In the genomic region with DNA sequence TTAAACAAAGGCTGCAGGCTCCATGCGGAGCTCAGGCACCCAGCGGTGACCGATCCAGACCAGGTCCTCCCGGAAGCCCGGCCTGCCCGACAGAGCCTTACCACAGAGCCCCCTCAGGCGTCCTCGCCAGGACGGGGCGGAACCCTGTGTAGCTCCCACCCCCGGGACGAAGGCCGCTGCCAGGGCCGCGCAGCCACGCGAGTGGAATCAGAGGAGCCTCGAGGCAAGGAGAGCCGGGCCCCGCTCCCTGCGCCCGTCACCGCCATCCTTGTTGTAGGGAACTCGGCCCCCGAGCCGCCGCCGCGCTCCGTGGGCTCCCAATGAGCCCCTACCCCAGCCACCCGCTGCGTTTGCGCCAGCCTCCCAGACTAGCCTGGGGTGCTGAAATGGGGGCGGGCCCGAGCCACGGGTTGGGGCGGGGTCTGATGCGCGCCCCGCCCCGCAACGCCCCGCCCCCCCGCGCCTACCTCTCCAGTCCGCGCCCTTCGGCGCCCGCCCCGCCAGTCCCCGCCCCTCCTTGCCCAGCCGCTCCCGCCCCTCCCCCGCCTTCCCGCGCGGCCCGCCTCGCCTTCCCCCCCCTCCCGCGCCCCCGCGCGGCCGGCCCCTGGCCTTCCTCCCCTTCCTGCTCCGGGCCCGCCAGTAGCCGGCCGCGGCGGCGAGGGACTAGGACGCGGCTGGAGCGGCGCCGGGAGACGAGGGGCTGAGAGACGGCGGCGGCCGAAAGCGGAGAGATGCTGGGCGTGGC, we compare ENCODE assay signal across 1 cellular context.
TF ChIP-seq lines count a peak whose summit lies in the region.

A gene with protein sequence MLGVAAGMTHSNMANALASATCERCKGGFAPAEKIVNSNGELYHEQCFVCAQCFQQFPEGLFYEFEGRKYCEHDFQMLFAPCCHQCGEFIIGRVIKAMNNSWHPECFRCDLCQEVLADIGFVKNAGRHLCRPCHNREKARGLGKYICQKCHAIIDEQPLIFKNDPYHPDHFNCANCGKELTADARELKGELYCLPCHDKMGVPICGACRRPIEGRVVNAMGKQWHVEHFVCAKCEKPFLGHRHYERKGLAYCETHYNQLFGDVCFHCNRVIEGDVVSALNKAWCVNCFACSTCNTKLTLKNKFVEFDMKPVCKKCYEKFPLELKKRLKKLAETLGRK (plus strand): TSS at position 639 of the 745 bp plus-strand sequence. CDS start 93 bp downstream, at position 732.

TF ChIP-seq in SK-N-SH treated with all-trans-retinoic acid at 6 μM for 48 hours, 23 proteins besides CTCF, POLR2A, EP300 and RAD21 (continued from another document):
- TF ChIP-seq ZFP3 (CRISPR knock-in tag; IDR thresholded peaks at IDR 0.05) (0 out of 2 replicates have a peak, but pooled peaks have one; percentile 19), OSR1 (CRISPR knock-in tag; IDR thresholded peaks at IDR 0.05) (no peak), ZNF565 (CRISPR knock-in tag; conservative IDR thresholded peaks at IDR 0.05; ENCODE audit: low read depth) (no peak), ZNF8 (CRISPR knock-in tag; IDR thresholded peaks at IDR 0.05) (no peak)
- TF ChIP-seq, protein P1, sequence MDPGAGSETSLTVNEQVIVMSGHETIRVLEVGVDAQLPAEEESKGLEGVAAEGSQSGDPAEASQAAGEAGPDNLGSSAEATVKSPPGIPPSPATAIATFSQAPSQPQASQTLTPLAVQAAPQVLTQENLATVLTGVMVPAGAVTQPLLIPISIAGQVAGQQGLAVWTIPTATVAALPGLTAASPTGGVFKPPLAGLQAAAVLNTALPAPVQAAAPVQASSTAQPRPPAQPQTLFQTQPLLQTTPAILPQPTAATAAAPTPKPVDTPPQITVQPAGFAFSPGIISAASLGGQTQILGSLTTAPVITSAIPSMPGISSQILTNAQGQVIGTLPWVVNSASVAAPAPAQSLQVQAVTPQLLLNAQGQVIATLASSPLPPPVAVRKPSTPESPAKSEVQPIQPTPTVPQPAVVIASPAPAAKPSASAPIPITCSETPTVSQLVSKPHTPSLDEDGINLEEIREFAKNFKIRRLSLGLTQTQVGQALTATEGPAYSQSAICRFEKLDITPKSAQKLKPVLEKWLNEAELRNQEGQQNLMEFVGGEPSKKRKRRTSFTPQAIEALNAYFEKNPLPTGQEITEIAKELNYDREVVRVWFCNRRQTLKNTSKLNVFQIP (CRISPR knock-in tag; IDR thresholded peaks at IDR 0.05; ENCODE audit: borderline replicate concordance, low read depth) = no peak
